10 cellular contexts compared by ENCODE assay signal in the genomic region with DNA sequence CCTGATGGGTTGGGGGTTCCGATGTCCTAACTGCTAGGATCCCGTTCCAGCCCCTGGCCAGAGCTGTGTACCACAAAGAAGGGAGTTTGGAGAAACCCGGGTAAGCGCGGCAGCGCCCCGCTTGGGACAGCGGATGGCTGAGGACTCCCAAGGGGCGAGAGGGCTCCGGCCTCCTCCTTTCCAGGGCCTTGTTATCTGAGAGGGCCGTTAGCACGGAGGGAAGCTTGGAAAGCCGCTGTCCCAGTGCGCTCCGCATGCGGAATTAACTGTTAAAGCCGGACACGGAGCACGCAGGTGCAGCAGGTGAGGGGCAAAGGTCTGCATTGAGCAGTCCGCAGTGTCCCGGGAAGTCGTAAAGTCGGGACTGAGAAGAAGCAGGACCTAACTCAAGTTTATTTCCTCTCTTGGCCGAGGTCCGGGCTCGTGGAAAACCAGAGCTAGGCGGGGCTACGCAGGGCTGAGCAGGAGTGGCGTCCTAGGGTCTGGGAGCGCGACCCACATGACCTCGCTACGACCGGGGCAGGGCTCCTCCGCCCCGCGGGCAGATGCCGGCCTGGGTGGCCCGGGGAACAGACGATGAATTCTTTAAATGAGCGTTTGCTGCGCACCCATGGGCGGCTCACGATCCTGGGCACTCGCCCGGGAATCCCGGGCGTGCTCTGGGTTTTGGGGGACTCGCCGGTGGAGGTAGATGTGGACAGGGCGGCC. TPM values are rescaled to one million over a fixed set of nuclear protein-coding genes. Genes with fewer than 3 reads are reported as not detected.
DNase-seq lines count a peak whose midpoint lies in the region; ATAC-seq lines count a peak whose summit lies in the region.
"Had no signal": no experiment of that assay in that cellular context is flagged by ENCODE, and none has a peak within 500 bp of the region (broad histone marks: within the 10 kb centered on the region; RNA-seq: fewer than 3 reads in every experiment).

No MANE protein-coding gene starts in this region.

- H3K27me3 Mint-ChIP-seq in activated CD8-positive, alpha-beta memory T cell treated with anti-CD3 and anti-CD28 coated beads, Interleukin-2, amount 10 ng/mL, durations not matched to agents 7 days and 5 days: peaks cover 89% of the 10 kb centered on the region
- peaks cover 79% of the 10 kb centered on the region for H3K27me3 Mint-ChIP-seq in activated T-cell treated with anti-CD3 and anti-CD28 coated beads, Interleukin-2, amount 50 U/mL, for 72 hours (ENCODE audit: low read depth)
- peaks cover 83% of the 10 kb centered on the region for H3K27me3 Mint-ChIP-seq in stimulated activated memory B cell treated with anti-CD40 and anti-IgM and Interleukin-4, amounts not matched to agents 10 μg/mL and 1 μg/mL and 100 μg/mL, for 72 hours

- no peak overlapping the region for H3K4me3 Mint-ChIP-seq in activated CD8-positive, alpha-beta memory T cell treated with anti-CD3 and anti-CD28 coated beads, Interleukin-2, amount 10 ng/mL, durations not matched to agents 7 days and 5 days
- H3K4me3 Mint-ChIP-seq in activated T-cell treated with anti-CD3 and anti-CD28 coated beads, Interleukin-2, amount 50 U/mL, for 72 hours: peak overlapping the region; percentile 68 to 73
- peak overlapping the region; percentile 43 for H3K4me3 Mint-ChIP-seq in stimulated activated memory B cell treated with anti-CD40 and anti-IgM and Interleukin-4, amounts not matched to agents 10 μg/mL and 1 μg/mL and 100 μg/mL, for 72 hours

- peaks cover 1% of the 10 kb centered on the region for H3K36me3 Mint-ChIP-seq in activated CD8-positive, alpha-beta memory T cell treated with anti-CD3 and anti-CD28 coated beads, Interleukin-2, amount 10 ng/mL, durations not matched to agents 7 days and 5 days
- no peaks in the 10 kb centered on the region for H3K36me3 Mint-ChIP-seq in activated T-cell treated with anti-CD3 and anti-CD28 coated beads, Interleukin-2, amount 50 U/mL, for 72 hours (ENCODE audit: insufficient read depth in 2 of 2)
- no peaks in the 10 kb centered on the region for H3K36me3 Mint-ChIP-seq in stimulated activated memory B cell treated with anti-CD40 and anti-IgM and Interleukin-4, amounts not matched to agents 10 μg/mL and 1 μg/mL and 100 μg/mL, for 72 hours

- H3K9me3 Mint-ChIP-seq in activated CD8-positive, alpha-beta memory T cell treated with anti-CD3 and anti-CD28 coated beads, Interleukin-2, amount 10 ng/mL, durations not matched to agents 7 days and 5 days (ENCODE audit: low read depth): no peaks in the 10 kb centered on the region
- no peaks in the 10 kb centered on the region for H3K9me3 Mint-ChIP-seq in activated T-cell treated with anti-CD3 and anti-CD28 coated beads, Interleukin-2, amount 50 U/mL, for 72 hours
- H3K9me3 Mint-ChIP-seq in stimulated activated memory B cell treated with anti-CD40 and anti-IgM and Interleukin-4, amounts not matched to agents 10 μg/mL and 1 μg/mL and 100 μg/mL, for 72 hours: no peaks in the 10 kb centered on the region

- H3K27ac Mint-ChIP-seq in activated CD8-positive, alpha-beta memory T cell treated with anti-CD3 and anti-CD28 coated beads, Interleukin-2, amount 10 ng/mL, durations not matched to agents 7 days and 5 days: peak overlapping the region; percentile 61
- no peak overlapping the region for H3K27ac Mint-ChIP-seq in activated T-cell treated with anti-CD3 and anti-CD28 coated beads, Interleukin-2, amount 50 U/mL, for 72 hours
- H3K27ac Mint-ChIP-seq in stimulated activated memory B cell treated with anti-CD40 and anti-IgM and Interleukin-4, amounts not matched to agents 10 μg/mL and 1 μg/mL and 100 μg/mL, for 72 hours: peak overlapping the region; percentile 44

- no peak for ATAC-seq in activated CD8-positive, alpha-beta memory T cell treated with anti-CD3 and anti-CD28 coated beads, Interleukin-2, amount 10 ng/mL, durations not matched to agents 7 days and 5 days
- no peak for ATAC-seq in activated T-cell treated with anti-CD3 and anti-CD28 coated beads, Interleukin-2, amount 50 U/mL, for 72 hours (replicated peaks in 1 of 2)
- no peak for ATAC-seq in stimulated activated memory B cell treated with anti-CD40 and anti-IgM and Interleukin-4, amounts not matched to agents 10 μg/mL and 1 μg/mL and 100 μg/mL, for 72 hours
- no peak for ATAC-seq in HG03139 (IDR thresholded peaks at IDR 0.05; ENCODE audit: unreplicated experiment)

- H3K4me1 Mint-ChIP-seq in activated CD8-positive, alpha-beta memory T cell treated with anti-CD3 and anti-CD28 coated beads, Interleukin-2, amount 10 ng/mL, durations not matched to agents 7 days and 5 days: peaks cover 35% of the 10 kb centered on the region
- H3K4me1 Mint-ChIP-seq in activated T-cell treated with anti-CD3 and anti-CD28 coated beads, Interleukin-2, amount 50 U/mL, for 72 hours (ENCODE audit: low read depth): peaks cover 55% of the 10 kb centered on the region
- H3K4me1 Mint-ChIP-seq in stimulated activated memory B cell treated with anti-CD40 and anti-IgM and Interleukin-4, amounts not matched to agents 10 μg/mL and 1 μg/mL and 100 μg/mL, for 72 hours: peaks cover 50% of the 10 kb centered on the region

- no peak for DNase-seq in activated CD8-positive, alpha-beta memory T cell treated with anti-CD3 and anti-CD28 coated beads, Interleukin-2, amount 10 ng/mL, durations not matched to agents 7 days and 5 days
- DNase-seq in activated CD8-positive, alpha-beta memory T cell treated with anti-CD3 and anti-CD28 coated beads, Interleukin-2, amount 50 U/mL, for 4 hours: no peak
- no peak for DNase-seq in activated T-cell treated with anti-CD3 and anti-CD28 coated beads, Interleukin-2, amount 50 U/mL, for 72 hours
- DNase-seq in left kidney (ENCODE audit: low read depth, low spot score) (peak; percentile 55), GM19240 (ENCODE audit: insufficient read length, low spot score) (no peak), inferior parietal cortex (ENCODE audit: extremely low spot score) (no peak)
- DNase-seq: activated CD4-positive, CD25-positive, alpha-beta regulatory T cell treated with anti-CD3 and anti-CD28 coated beads, Interleukin-2, amount 50 U/mL, for 72 hours had no signal

- CTCF ChIA-PET in activated CD8-positive, alpha-beta memory T cell treated with anti-CD3 and anti-CD28 coated beads, Interleukin-2, amount 10 ng/mL, durations not matched to agents 7 days and 5 days (lab: Charles Lee): no interaction called here

RNA-seq across cellular contexts. Expression of a gene that starts 4.5 kb away (rescaled TPM):
- not detected for total RNA-seq in activated CD8-positive, alpha-beta memory T cell treated with anti-CD3 and anti-CD28 coated beads, Interleukin-2, amount 10 ng/mL, durations not matched to agents 7 days and 5 days
- total RNA-seq in activated T-cell treated with anti-CD3 and anti-CD28 coated beads, Interleukin-2, amount 50 U/mL, for 72 hours: not detected
- total RNA-seq: urinary bladder had no signal
